1 cellular context compared by ENCODE assay signal in genomic region chr16:3348547-3349167, GRCh38.
TF ChIP-seq lines count a peak whose summit lies in the region.

No MANE protein-coding gene starts in this region.

TF ChIP-seq in K562, 482 proteins besides CTCF, POLR2A, EP300 and RAD21 (continued from another document and continues in another):
- TF ChIP-seq RREB1 (CRISPR knock-in tag; IDR thresholded peaks at IDR 0.05) (no peak), CREBBP (IDR thresholded peaks at IDR 0.05; ENCODE audit: low read depth, low read length) (no peak), PKNOX1 (IDR thresholded peaks at IDR 0.05) (peak; percentile 89), TAF7 (tag; IDR thresholded peaks at IDR 0.05) (no peak), ZBTB8A (IDR thresholded peaks at IDR 0.05; ENCODE audit: partially characterized antibody) (no peak), WHSC1 (IDR thresholded peaks at IDR 0.05; ENCODE audit: low read length) (no peak), IRF9 (tag; IDR thresholded peaks at IDR 0.05) (no peak), MNT (conservative IDR thresholded peaks at IDR 0.05) (peak in 1 of 2 experiments; percentile 55; a peak in 2 of 4 replicates), RBM15 (IDR thresholded peaks at IDR 0.05; ENCODE audit: insufficient read depth, low read length) (no peak), ZNF280B (CRISPR knock-in tag; IDR thresholded peaks at IDR 0.05) (no peak), NR4A1 (CRISPR knock-in tag; IDR thresholded peaks at IDR 0.05) (no peak), NR4A1 (tag; IDR thresholded peaks at IDR 0.05) (0 out of 2 replicates have a peak, but pooled peaks have one; percentile 65), RB1 (IDR thresholded peaks at IDR 0.05; ENCODE audit: low read depth) (no peak), POLR3G (IDR thresholded peaks at IDR 0.05; ENCODE audit: extremely low read depth, insufficient read length, insufficient replicate concordance) (no peak), ZNF696 (CRISPR knock-in tag; conservative IDR thresholded peaks at IDR 0.05) (no peak), ID3 (CRISPR knock-in tag; IDR thresholded peaks at IDR 0.05) (no peak), ID3 (tag; IDR thresholded peaks at IDR 0.05) (peak; percentile 78), ZNF449 (CRISPR knock-in tag; IDR thresholded peaks at IDR 0.05) (no peak), GMEB1 (CRISPR knock-in tag; IDR thresholded peaks at IDR 0.05) (no peak), CHD2 (IDR thresholded peaks at IDR 0.05; ENCODE audit: low read depth, low read length) (no peak), MBD2 (IDR thresholded peaks at IDR 0.05; ENCODE audit: borderline replicate concordance, low read depth) (peak; percentile 57; the same call in 1 of the 2 replicates), SRSF7 (optimal IDR thresholded peaks at IDR 0.05; ENCODE audit: low read depth, low read length) (no peak)
- TF ChIP-seq, protein P1, sequence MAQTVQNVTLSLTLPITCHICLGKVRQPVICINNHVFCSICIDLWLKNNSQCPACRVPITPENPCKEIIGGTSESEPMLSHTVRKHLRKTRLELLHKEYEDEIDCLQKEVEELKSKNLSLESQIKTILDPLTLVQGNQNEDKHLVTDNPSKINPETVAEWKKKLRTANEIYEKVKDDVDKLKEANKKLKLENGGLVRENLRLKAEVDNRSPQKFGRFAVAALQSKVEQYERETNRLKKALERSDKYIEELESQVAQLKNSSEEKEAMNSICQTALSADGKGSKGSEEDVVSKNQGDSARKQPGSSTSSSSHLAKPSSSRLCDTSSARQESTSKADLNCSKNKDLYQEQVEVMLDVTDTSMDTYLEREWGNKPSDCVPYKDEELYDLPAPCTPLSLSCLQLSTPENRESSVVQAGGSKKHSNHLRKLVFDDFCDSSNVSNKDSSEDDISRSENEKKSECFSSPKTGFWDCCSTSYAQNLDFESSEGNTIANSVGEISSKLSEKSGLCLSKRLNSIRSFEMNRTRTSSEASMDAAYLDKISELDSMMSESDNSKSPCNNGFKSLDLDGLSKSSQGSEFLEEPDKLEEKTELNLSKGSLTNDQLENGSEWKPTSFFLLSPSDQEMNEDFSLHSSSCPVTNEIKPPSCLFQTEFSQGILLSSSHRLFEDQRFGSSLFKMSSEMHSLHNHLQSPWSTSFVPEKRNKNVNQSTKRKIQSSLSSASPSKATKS (CRISPR knock-in tag; IDR thresholded peaks at IDR 0.05): no peak
